ENCODE assay signal across 23 cellular contexts in the genomic region with DNA sequence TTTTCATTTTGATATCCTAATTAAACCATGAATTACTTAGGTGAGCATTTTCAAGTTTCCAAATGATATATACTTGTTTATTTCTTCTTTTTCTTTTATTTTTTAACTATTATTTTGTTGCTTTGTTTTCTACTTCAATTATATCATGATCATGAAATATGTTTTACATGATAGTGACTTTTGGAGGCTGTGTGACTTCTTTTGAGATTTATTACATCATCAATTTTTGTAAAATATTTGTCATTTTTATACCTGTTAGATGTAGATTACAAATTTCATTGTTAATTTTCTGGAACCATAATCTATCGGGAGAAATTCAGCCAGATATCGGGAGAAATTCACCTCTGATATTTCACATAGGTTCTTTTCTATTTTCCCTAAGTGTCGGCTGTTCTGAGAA.
DNase-seq lines count a peak whose midpoint lies in the region; ATAC-seq, FAIRE-seq and TF ChIP-seq lines count a peak whose summit lies in the region.
"Had no signal": no experiment of that assay in that cellular context is flagged by ENCODE, and none has a peak within 500 bp of the region (broad histone marks: within the 10 kb centered on the region; RNA-seq: fewer than 3 reads in every experiment).

No MANE protein-coding gene starts in this region.

- H2AFZ ChIP-seq in HepG2 (ENCODE audit: low read length) (no peak overlapping the region), GM23338 (no peak overlapping the region), K562 (ENCODE audit: low read depth, low read length) (no peak overlapping the region)

- H3K9ac ChIP-seq in HepG2 (ENCODE audit: insufficient read depth, low read depth, low read length) (no peak overlapping the region), K562 (ENCODE audit: insufficient read depth in 1 of 2, low read depth in 2 of 2, low read length in 2 of 2) (no peak overlapping the region)
- H3K9ac ChIP-seq: BLaER1 treated with 17β-estradiol and CSF1 and Interleukin-3, amounts not matched to agents 10 nM and 100 nM had no signal

- intact Hi-C loops in HepG2 (cut with micrococcal nuclease; ENCODE audit: unreplicated experiment), result no loop called here
- intact Hi-C loops in right lobe of liver (cut with DNase I), result no loop called here
- intact Hi-C loops in K562 (cut with micrococcal nuclease), result no loop called here
- intact Hi-C loops in pancreas (cut with DNase I), result no loop called here

- ATAC-seq in HepG2 (no peak), right lobe of liver (no peak), GM23338 (no peak), K562 (no peak), pancreas (no peak), gastroesophageal sphincter (no peak), HG02623 (IDR thresholded peaks at IDR 0.05; ENCODE audit: unreplicated experiment) (no peak)
- ATAC-seq: CD8-positive, alpha-beta T cell; GM12878 had no signal

- no peak for TF ChIP-seq CTCF in HepG2 (CRISPR knock-in tag; IDR thresholded peaks at IDR 0.05)
- no peak for TF ChIP-seq CTCF in right lobe of liver (IDR thresholded peaks at IDR 0.05)
- TF ChIP-seq CTCF in GM23338 (conservative IDR thresholded peaks at IDR 0.05; ENCODE audit: low read depth in 2 of 2), result no peak
- no peak for TF ChIP-seq CTCF in K562 (IDR thresholded peaks at IDR 0.05 in 2 of 3, conservative IDR thresholded peaks at IDR 0.05 in 1 of 3; ENCODE audit: insufficient read depth in 2 of 3, low read depth in 1 of 3, low read length in 3 of 3)
- no peak for TF ChIP-seq CTCF in pancreas (IDR thresholded peaks at IDR 0.05)
- no peak for TF ChIP-seq CTCF in gastroesophageal sphincter (IDR thresholded peaks at IDR 0.05)

- in situ Hi-C loops in HepG2 (cut with HindIII; ENCODE audit: extremely low pct_ligation_motif_present, low pct_unique_long_range_greater_than_20kb) (no loop called here), K562 (cut with MboI) (no loop called here)

- no peak overlapping the region; the same call in 2 of the 3 replicates for H3K4me3 Mint-ChIP-seq in GM23338
- H3K4me3 Mint-ChIP-seq: B cell; CD4-positive, alpha-beta T cell; CD8-positive, alpha-beta T cell had no signal

- TF ChIP-seq EP300 in HepG2 (IDR thresholded peaks at IDR 0.05; ENCODE audit: low read depth in 2 of 2, low read length in 2 of 2) (no peak), HepG2 (CRISPR knock-in tag; IDR thresholded peaks at IDR 0.05; ENCODE audit: borderline replicate concordance) (no peak), K562 (IDR thresholded peaks at IDR 0.05; ENCODE audit: low read length) (no peak), gastroesophageal sphincter (IDR thresholded peaks at IDR 0.05) (no peak)

- CTCF ChIA-PET in HepG2 (lab: Yijun Ruan, JAX; ENCODE audit: low intra/inter-chr PET ratio, low total read pairs), result no interaction called here
- CTCF ChIA-PET in K562 (lab: Yijun Ruan, JAX; ENCODE audit: low intra/inter-chr PET ratio), result no interaction called here

- H3K36me3 Mint-ChIP-seq in GM23338 (ENCODE audit: low read depth), result peaks cover 7% of the 10 kb centered on the region
- H3K36me3 Mint-ChIP-seq: CD8-positive, alpha-beta T cell had no signal

- 50% methylated on average over 3 of the region's 3 CpGs for WGBS in HepG2 (ENCODE audit: low lambda C conversion rate)
- WGBS in right lobe of liver (ENCODE audit: insufficient coverage, low coverage, low lambda C conversion rate, missing lambda C conversion rate), result 55% methylated on average over 3 of the region's 3 CpGs
- 3% methylated on average over 3 of the region's 3 CpGs for WGBS in K562 (ENCODE audit: insufficient coverage, low coverage, missing lambda C conversion rate)
- 61 to 84% methylated on average over 3 of the region's 3 CpGs for WGBS in pancreas, 2 donors
- 69 to 70% methylated on average over 3 of the region's 3 CpGs for WGBS in gastroesophageal sphincter (ENCODE audit: low coverage in 1 of 2), 2 donors

- H3K4me3 ChIP-seq in HepG2 (replicated peaks in 1 of 3; ENCODE audit: insufficient read depth in 1 of 3, low read depth in 2 of 3, low read length in 3 of 3) (no peak overlapping the region), right lobe of liver (no peak overlapping the region), GM23338 (no peak overlapping the region), K562 (no peak overlapping the region), pancreas (no peak overlapping the region), gastroesophageal sphincter (no peak overlapping the region)
- H3K4me3 ChIP-seq: BLaER1 treated with 17β-estradiol and CSF1 and Interleukin-3, amounts not matched to agents 10 nM and 100 nM; GM12878 had no signal

- H4K20me1 ChIP-seq in HepG2 (ENCODE audit: insufficient read depth, low read length) (no peaks in the 10 kb centered on the region), GM23338 (replicated peaks; ENCODE audit: insufficient read depth) (no peaks in the 10 kb centered on the region), K562 (replicated peaks; ENCODE audit: control insufficient read depth, insufficient read depth, low read length) (no peaks in the 10 kb centered on the region)
- H4K20me1 ChIP-seq: BLaER1 treated with 17β-estradiol and CSF1 and Interleukin-3, amounts not matched to agents 10 nM and 100 nM had no signal

- H3K36me3 ChIP-seq in HepG2 (replicated peaks in 1 of 2; ENCODE audit: control insufficient read depth in 1 of 2, insufficient read depth in 2 of 2, low read length in 2 of 2), result no peaks in the 10 kb centered on the region
- no peaks in the 10 kb centered on the region for H3K36me3 ChIP-seq in right lobe of liver
- no peaks in the 10 kb centered on the region for H3K36me3 ChIP-seq in GM23338 (ENCODE audit: insufficient read depth)
- no peaks in the 10 kb centered on the region for H3K36me3 ChIP-seq in K562 (ENCODE audit: control insufficient read depth, insufficient read depth, low read length)
- H3K36me3 ChIP-seq in pancreas, result no peaks in the 10 kb centered on the region
- H3K36me3 ChIP-seq in gastroesophageal sphincter, result no peaks in the 10 kb centered on the region
- H3K36me3 ChIP-seq: BLaER1 treated with 17β-estradiol and CSF1 and Interleukin-3, amounts not matched to agents 10 nM and 100 nM had no signal

- DNase-seq in HepG2 (ENCODE audit: low spot score) (no peak), right lobe of liver (no peak), GM23338 (ENCODE audit: low spot score) (no peak), K562 (ENCODE audit: extremely low read depth in 1 of 4, low spot score in 3 of 4) (no peak), pancreas (no peak), NOMO-1 treated with dmso at 0.1 percent for 144 hours (lab: John Stamatoyannopoulos, UW; ENCODE audit: unreplicated experiment) (no peak)
- DNase-seq: AML-193; Caco-2; Calu3; CD4-positive, alpha-beta T cell; CD8-positive, alpha-beta T cell; DMS79 treated with DMSO at 0.1 percent for 48 hours; GDM1 had no signal

- no TSS peak for BruUV-seq in HepG2 (replicated peaks; lab: Mats Ljungman, UMichigan)
- BruUV-seq in K562 (replicated peaks; lab: Mats Ljungman, UMichigan), result no TSS peak

- H3K9me2 ChIP-seq in GM23338 (ENCODE audit: insufficient read depth), result 0 out of 2 replicates have a peak, but pooled peaks cover 6% of the 10 kb centered on the region

- H3K9me1 ChIP-seq in K562 (ENCODE audit: control insufficient read depth, insufficient read depth, low read length), result no peaks in the 10 kb centered on the region

- no peaks in the 10 kb centered on the region for H3K79me2 ChIP-seq in HepG2 (ENCODE audit: insufficient read depth, low read length)
- no peaks in the 10 kb centered on the region for H3K79me2 ChIP-seq in GM23338 (replicated peaks; ENCODE audit: insufficient read depth)
- no peaks in the 10 kb centered on the region for H3K79me2 ChIP-seq in K562 (ENCODE audit: control insufficient read depth, insufficient read depth, low read length)

- H3K27me3 ChIP-seq in HepG2 (ENCODE audit: control insufficient read depth in 1 of 2, insufficient read depth in 2 of 2, low read length in 2 of 2) (no peaks in the 10 kb centered on the region), right lobe of liver (no peaks in the 10 kb centered on the region), GM23338 (ENCODE audit: insufficient read depth) (no peaks in the 10 kb centered on the region), K562 (ENCODE audit: control insufficient read depth in 2 of 2, insufficient read depth in 2 of 2, low read length in 2 of 2) (no peaks in the 10 kb centered on the region), pancreas (no peaks in the 10 kb centered on the region), gastroesophageal sphincter (no peaks in the 10 kb centered on the region)
- H3K27me3 ChIP-seq: BLaER1 treated with 17β-estradiol and CSF1 and Interleukin-3, amounts not matched to agents 10 nM and 100 nM had no signal

- POLR2A ChIA-PET in HepG2 (lab: Yijun Ruan, JAX), result no interaction called here
- POLR2A ChIA-PET in K562 (lab: Yijun Ruan, JAX), result no interaction called here

- TF ChIP-seq RAD21 in HepG2 (CRISPR knock-in tag; IDR thresholded peaks at IDR 0.05), result no peak
- TF ChIP-seq RAD21 in K562 (CRISPR knock-in tag; conservative IDR thresholded peaks at IDR 0.05 in 1 of 2, IDR thresholded peaks at IDR 0.05 in 1 of 2), result no peak

- H3F3A ChIP-seq in GM23338 (replicated peaks; ENCODE audit: low read depth), result no peaks in the 10 kb centered on the region

- H3K27me3 Mint-ChIP-seq in GM23338 (ENCODE audit: insufficient read depth, low read depth, poor library complexity), result peaks cover 5% of the 10 kb centered on the region
- H3K27me3 Mint-ChIP-seq: CD4-positive, alpha-beta T cell had no signal

- H3K4me2 ChIP-seq in HepG2 (ENCODE audit: low read depth, low read length), result no peak overlapping the region
- no peak overlapping the region for H3K4me2 ChIP-seq in GM23338
- H3K4me2 ChIP-seq in K562 (ENCODE audit: insufficient read depth, low read length), result no peak overlapping the region
- H3K4me2 ChIP-seq: BLaER1 treated with 17β-estradiol and CSF1 and Interleukin-3, amounts not matched to agents 10 nM and 100 nM had no signal

- H3K27ac Mint-ChIP-seq in GM23338, result peak overlapping the region; percentile 33; the same call in 1 of the 2 replicates
- H3K27ac Mint-ChIP-seq: B cell; CD4-positive, alpha-beta T cell; CD8-positive, alpha-beta T cell had no signal

- peaks cover 20% of the 10 kb centered on the region for H3K4me1 Mint-ChIP-seq in GM23338

- peaks cover 7% of the 10 kb centered on the region; the same call in 2 of the 3 replicates for H3K9me3 Mint-ChIP-seq in GM23338
- H3K9me3 Mint-ChIP-seq: CD8-positive, alpha-beta T cell had no signal

- FAIRE-seq in HepG2 (lab: Jason Lieb, UNC), result no peak
- no peak for FAIRE-seq in K562 (lab: Jason Lieb, UNC)
- peak; percentile 32 for FAIRE-seq in pancreas (lab: Jason Lieb, UNC)
- FAIRE-seq: D721Med, GM12878, GM12892, GM18507 had no signal

- TF ChIP-seq POLR2A in HepG2 (IDR thresholded peaks at IDR 0.05; ENCODE audit: insufficient read depth in 1 of 2, low read depth in 2 of 2, low read length in 2 of 2), result no peak
- no peak for TF ChIP-seq POLR2A in right lobe of liver (IDR thresholded peaks at IDR 0.05)
- no peak for TF ChIP-seq POLR2A in K562 (conservative IDR thresholded peaks at IDR 0.05)
- TF ChIP-seq POLR2A in gastroesophageal sphincter (IDR thresholded peaks at IDR 0.05), result no peak

- H3K9me3 ChIP-seq in HepG2 (ENCODE audit: low read length), result no peaks in the 10 kb centered on the region
- H3K9me3 ChIP-seq in right lobe of liver, result no peaks in the 10 kb centered on the region
- no peaks in the 10 kb centered on the region for H3K9me3 ChIP-seq in K562 (replicated peaks; ENCODE audit: control insufficient read depth, insufficient read depth, low read depth, low read length)
- H3K9me3 ChIP-seq in pancreas, result no peaks in the 10 kb centered on the region
- no peaks in the 10 kb centered on the region for H3K9me3 ChIP-seq in gastroesophageal sphincter
- H3K9me3 ChIP-seq: BLaER1 treated with 17β-estradiol and CSF1 and Interleukin-3, amounts not matched to agents 10 nM and 100 nM; Caco-2 had no signal

- H3K4me1 ChIP-seq in HepG2 (ENCODE audit: insufficient read depth, low read length) (no peaks in the 10 kb centered on the region), right lobe of liver (no peaks in the 10 kb centered on the region), GM23338 (ENCODE audit: insufficient read depth) (peaks cover 10% of the 10 kb centered on the region), K562 (replicated peaks in 1 of 2; ENCODE audit: control insufficient read depth in 2 of 2, insufficient read depth in 2 of 2, low read length in 2 of 2) (no peaks in the 10 kb centered on the region), pancreas (no peaks in the 10 kb centered on the region), gastroesophageal sphincter (no peaks in the 10 kb centered on the region)
- H3K4me1 ChIP-seq: BLaER1 treated with 17β-estradiol and CSF1 and Interleukin-3, amounts not matched to agents 10 nM and 100 nM; Caco-2 had no signal

- H3K27ac ChIP-seq in HepG2 (ENCODE audit: extremely low read length, insufficient read depth, low read length) (no peak overlapping the region), right lobe of liver (no peak overlapping the region), GM23338 (ENCODE audit: low read depth) (no peak overlapping the region), K562 (ENCODE audit: extremely low read depth, low read depth, low read length) (no peak overlapping the region), pancreas (no peak overlapping the region), gastroesophageal sphincter (no peak overlapping the region)
- H3K27ac ChIP-seq: 22Rv1; BLaER1 treated with 17β-estradiol and CSF1 and Interleukin-3, amounts not matched to agents 10 nM and 100 nM; C4-2B had no signal

Comparison
In these comparisons a context has a peak if more than half of its experiments do, and no peak if none do; other contexts are left out.
1. Of the 241 proteins assayed by ChIP-seq in both HepG2 and K562: peak only in HepG2: CEBPB; only in K562: none; in both: none; in neither: 237; mixed calls (peak in some experiments, not most) for 3.